Comparison of ENCODE assay signal across 1 cellular context in genomic region chr17:44912763-44913544, GRCh38.
TF ChIP-seq lines count a peak whose summit lies in the region.

No MANE protein-coding gene starts in this region.

TF ChIP-seq in endothelial cell of umbilical vein, 7 proteins besides CTCF, POLR2A, EP300 and RAD21:
- TF ChIP-seq FOS (IDR thresholded peaks at IDR 0.05; ENCODE audit: borderline replicate concordance, insufficient read depth, low read length) (no peak), MAX (IDR thresholded peaks at IDR 0.05; ENCODE audit: insufficient read depth, insufficient read length) (no peak), JUN (IDR thresholded peaks at IDR 0.05; ENCODE audit: borderline replicate concordance, insufficient read depth, insufficient read length, low read depth) (no peak), EZH2 (IDR thresholded peaks at IDR 0.05; ENCODE audit: borderline replicate concordance, low read depth, low read length, severe bottlenecking) (no peak), POLR2AphosphoS5 (IDR thresholded peaks at IDR 0.05; ENCODE audit: insufficient read depth, low read depth, low read length) (no peak), MYC (IDR thresholded peaks at IDR 0.05; ENCODE audit: low read depth, low read length) (no peak), GATA2 (IDR thresholded peaks at IDR 0.05; ENCODE audit: insufficient read depth, insufficient read length, low read depth, low read length) (no peak)
